In genomic region chr17:80432350-80432955, GRCh38 we compare ENCODE assay signal across 23 cellular contexts. TPM values are rescaled to one million over a fixed set of nuclear protein-coding genes. Genes with fewer than 3 reads are reported as not detected.
"Had no signal": no experiment of that assay in that cellular context is flagged by ENCODE, and none has a peak within 500 bp of the region (broad histone marks: within the 10 kb centered on the region; RNA-seq: fewer than 3 reads in every experiment).

No MANE protein-coding gene starts in this region.

- H3K27ac ChIP-seq: coronary artery, dorsolateral prefrontal cortex, gastrocnemius medialis, hepatocyte, left ventricle myocardium inferior, neutrophil, parathyroid adenoma, sigmoid colon, testis, tibial artery had no signal

- DNase-seq: central memory CD4-positive, alpha-beta T cell; effector CD4-positive, alpha-beta T cell; gastrocnemius medialis; head of caudate nucleus; left ventricle myocardium inferior; natural killer cell; sigmoid colon; stimulated activated CD4-positive, alpha-beta T cell treated with anti-CD3 and anti-CD28 coated beads, Interleukin-4, amount 100 ng/mL, for 4 hours; stimulated activated naive CD8-positive, alpha-beta T cell treated with anti-CD3 and anti-CD28 coated beads, Interleukin-15, Interleukin-2, amounts not matched to agents 100 U/mL and 50 U/mL, for 24 hours; testis had no signal

- ATAC-seq: gastrocnemius medialis; left colon; natural killer cell; stimulated activated memory B cell treated with anti-CD40 and anti-IgM and Interleukin-4, amounts not matched to agents 10 μg/mL and 1 μg/mL and 100 μg/mL, for 72 hours; stimulated activated naive CD8-positive, alpha-beta T cell treated with anti-CD3 and anti-CD28 coated beads, Interleukin-15, Interleukin-2, amounts not matched to agents 100 U/mL and 50 U/mL, for 24 hours had no signal

- H3K27ac Mint-ChIP-seq: memory B cell; natural killer cell; progenitor cell of endocrine pancreas; stimulated activated memory B cell treated with anti-CD40 and anti-IgM and Interleukin-4, amounts not matched to agents 10 μg/mL and 1 μg/mL and 100 μg/mL, for 72 hours; type B pancreatic cell had no signal

- H3K4me1 Mint-ChIP-seq: memory B cell; natural killer cell; stimulated activated memory B cell treated with anti-CD40 and anti-IgM and Interleukin-4, amounts not matched to agents 10 μg/mL and 1 μg/mL and 100 μg/mL, for 72 hours had no signal

- H3K4me3 Mint-ChIP-seq: memory B cell; natural killer cell; stimulated activated memory B cell treated with anti-CD40 and anti-IgM and Interleukin-4, amounts not matched to agents 10 μg/mL and 1 μg/mL and 100 μg/mL, for 72 hours; type B pancreatic cell had no signal

- H3K4me1 ChIP-seq: gastrocnemius medialis, left ventricle myocardium inferior, parathyroid adenoma, testis, tibial artery had no signal

- H3K9me3 Mint-ChIP-seq: memory B cell, natural killer cell, type B pancreatic cell had no signal

- H3K4me2 ChIP-seq: hepatocyte had no signal

- H3K36me3 ChIP-seq: left ventricle myocardium inferior, neutrophil had no signal

- H3K4me3 ChIP-seq: coronary artery, dorsolateral prefrontal cortex, gastrocnemius medialis, hepatocyte, left ventricle myocardium inferior, lung, sigmoid colon, testis, tibial artery had no signal

- H3K27me3 Mint-ChIP-seq: memory B cell; progenitor cell of endocrine pancreas; stimulated activated memory B cell treated with anti-CD40 and anti-IgM and Interleukin-4, amounts not matched to agents 10 μg/mL and 1 μg/mL and 100 μg/mL, for 72 hours; type B pancreatic cell had no signal

- H3K9me3 ChIP-seq: gastrocnemius medialis, left ventricle myocardium inferior, neutrophil, sigmoid colon, testis, tibial artery had no signal

- H2AFZ ChIP-seq: hepatocyte, parathyroid adenoma had no signal

- H3K27me3 ChIP-seq: dorsolateral prefrontal cortex, gastrocnemius medialis, hepatocyte, neutrophil, sigmoid colon, testis, tibial artery had no signal

- H3K9ac ChIP-seq: parathyroid adenoma had no signal

- H3K36me3 Mint-ChIP-seq: memory B cell, natural killer cell, type B pancreatic cell had no signal

RNA-seq across cellular contexts. Expression of gene NPTX1, which starts 44.0 kb away (rescaled TPM):
- total RNA-seq: kidney epithelial cell, left ventricle myocardium inferior, progenitor cell of endocrine pancreas had no signal
